Comparison of ENCODE assay signal across 9 cellular contexts in genomic region chr2:187552959-187553681, GRCh38. TPM values are rescaled to one million over a fixed set of nuclear protein-coding genes. Genes with fewer than 3 reads are reported as not detected.
DNase-seq lines count a peak whose midpoint lies in the region; ATAC-seq, FAIRE-seq and TF ChIP-seq lines count a peak whose summit lies in the region.
"Had no signal": no experiment of that assay in that cellular context is flagged by ENCODE, and none has a peak within 500 bp of the region (broad histone marks: within the 10 kb centered on the region; RNA-seq: fewer than 3 reads in every experiment).

No MANE protein-coding gene starts in this region.

- ATAC-seq in HG03378 (IDR thresholded peaks at IDR 0.05; ENCODE audit: unreplicated experiment) (peak; percentile 81), mucosa of descending colon (peak; percentile 69), GM21526 (IDR thresholded peaks at IDR 0.05; ENCODE audit: low FRiP score, unreplicated experiment) (no peak)

- H3K4me3 ChIP-seq in bronchial epithelial cell (ENCODE audit: low read depth, low read length) = no peak overlapping the region
- no peak overlapping the region for H3K4me3 ChIP-seq in mucosa of descending colon

- H3K9me3 ChIP-seq in mucosa of descending colon = no peaks in the 10 kb centered on the region

- H3K27me3 ChIP-seq in bronchial epithelial cell (ENCODE audit: control insufficient read depth, insufficient read depth, low read length) = no peaks in the 10 kb centered on the region

- intact Hi-C loops in mucosa of descending colon (cut with DNase I, micrococcal nuclease) = no loop called here
- intact Hi-C loops in posterior cingulate gyrus (cut with DNase I) = no loop called here

- peaks cover 11% of the 10 kb centered on the region for H3K4me1 ChIP-seq in mucosa of descending colon (ENCODE audit: low read depth)

- in situ Hi-C loops in ACHN (cut with HindIII; ENCODE audit: low pct_ligation_motif_present, low pct_unique_long_range_greater_than_20kb, low sequenced_read_pairs) = no loop called here

- TF ChIP-seq CTCF in bronchial epithelial cell (IDR thresholded peaks at IDR 0.05; ENCODE audit: insufficient read depth, low read length, severe bottlenecking) = no peak
- no peak for TF ChIP-seq CTCF in mucosa of descending colon (IDR thresholded peaks at IDR 0.05)

- DNase-seq in ACHN (peak; percentile 73), bronchial epithelial cell (ENCODE audit: low read depth) (peak; percentile 87), mucosa of descending colon (no peak), GM19240 (ENCODE audit: insufficient read length, low spot score) (no peak), frontal cortex (ENCODE audit: low spot score in 2 of 2) (no peak), posterior cingulate gyrus (no peak)
- DNase-seq: naive B cell had no signal

- H3K36me3 ChIP-seq in bronchial epithelial cell (ENCODE audit: control insufficient read depth, insufficient read depth, low read length) (no peaks in the 10 kb centered on the region), mucosa of descending colon (ENCODE audit: low read depth) (no peaks in the 10 kb centered on the region)

- FAIRE-seq in bronchial epithelial cell (lab: Jason Lieb, UNC) (no peak), frontal cortex (lab: Jason Lieb, UNC) (no peak)

RNA-seq across cellular contexts. Expression of gene TFPI, which starts 1.1 kb away (rescaled TPM):
- total RNA-seq in bronchial epithelial cell = 0.64 and 2.1 TPM in 2 replicates
- total RNA-seq in mucosa of descending colon = 10 to 100 TPM; 16.3 to 46.7 (median 31.5) TPM
- 27.7 TPM for total RNA-seq in frontal cortex

Comparison
In these comparisons a context has a peak if more than half of its experiments do, and no peak if none do; other contexts are left out.
1. DNase-seq: peak in ACHN (single experiment) and bronchial epithelial cell (single experiment); none in mucosa of descending colon (0 of 3), GM19240 (single experiment), frontal cortex (0 of 2) and posterior cingulate gyrus (0 of 10).